In the genomic region with DNA sequence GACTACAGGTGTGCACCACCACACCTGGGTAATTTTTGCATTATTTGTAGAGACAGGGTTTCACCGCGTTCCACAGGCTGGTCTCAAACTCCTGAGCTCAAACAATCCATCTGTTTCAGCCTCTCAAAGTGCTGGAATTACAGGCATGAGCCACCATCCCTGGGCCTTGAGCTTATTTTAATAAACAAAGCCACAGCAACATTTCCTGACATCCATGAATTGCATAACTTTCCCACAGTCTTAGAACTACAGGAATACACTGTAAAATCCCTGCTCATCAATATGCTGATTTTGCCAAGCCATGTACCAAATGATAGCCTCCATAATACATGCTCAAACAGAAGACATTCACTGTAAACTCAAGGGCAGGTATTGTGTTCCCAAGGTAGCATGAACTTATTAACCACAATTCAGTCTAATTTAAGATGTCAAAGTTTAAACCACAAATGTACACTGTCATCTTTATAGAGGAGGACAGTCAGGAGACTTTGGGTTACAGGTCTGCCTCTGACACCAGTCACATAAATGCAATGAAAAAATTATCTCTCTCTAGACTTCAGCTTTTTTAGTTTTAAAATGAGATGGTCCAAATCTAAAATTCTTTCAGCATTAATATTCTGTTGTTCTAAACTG, we compare ENCODE assay signal across 1 cellular context.
A peak's percentile ranks its signal among the peaks of the same experiment; 100 is the strongest.
TF ChIP-seq lines count a peak whose summit lies in the region.

No MANE protein-coding gene starts in this region.

TF ChIP-seq in IMR-90, 13 proteins besides CTCF, POLR2A, EP300 and RAD21:
- no peak for TF ChIP-seq MAZ (IDR thresholded peaks at IDR 0.05; ENCODE audit: borderline replicate concordance, low read depth, low read length)
- TF ChIP-seq CEBPB (IDR thresholded peaks at IDR 0.05; ENCODE audit: low read depth, low read length), result peak; percentile 87
